ENCODE assay signal across 23 cellular contexts in the genomic region with DNA sequence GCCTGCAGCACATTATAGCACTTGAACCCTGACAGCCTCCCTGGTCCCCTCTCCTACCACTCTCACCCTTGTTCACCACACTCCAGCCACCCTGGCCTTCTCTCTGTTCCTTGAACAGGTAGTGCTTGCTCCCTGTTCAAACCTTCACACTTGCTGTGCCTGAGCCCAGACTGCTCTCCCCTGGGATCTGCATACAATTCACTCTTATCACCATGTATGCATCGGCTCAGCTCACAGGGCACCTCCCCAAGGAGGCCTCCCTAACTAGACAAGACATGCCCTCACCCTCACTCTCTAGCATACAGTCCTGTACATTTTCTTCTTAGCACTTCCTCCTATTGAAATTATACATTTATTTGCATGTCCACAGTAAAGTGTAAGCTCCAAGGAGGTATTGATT. TPM values are rescaled to one million over a fixed set of nuclear protein-coding genes. Genes with fewer than 3 reads are reported as not detected.
DNase-seq lines count a peak whose midpoint lies in the region; ATAC-seq and TF ChIP-seq lines count a peak whose summit lies in the region.
"Had no signal": no experiment of that assay in that cellular context is flagged by ENCODE, and none has a peak within 500 bp of the region (broad histone marks: within the 10 kb centered on the region; RNA-seq: fewer than 3 reads in every experiment).

No MANE protein-coding gene starts in this region.

- H4K20me1 ChIP-seq in IMR-90 (ENCODE audit: insufficient read depth, low read length): no peaks in the 10 kb centered on the region

- no peaks in the 10 kb centered on the region for H3K79me1 ChIP-seq in IMR-90 (ENCODE audit: low read depth in 1 of 2, low read length in 2 of 2)

- CTCF ChIA-PET in IMR-90 (lab: Yijun Ruan, JAX): no interaction called here

- no peak overlapping the region for H3K23ac ChIP-seq in IMR-90 (ENCODE audit: low read depth, low read length)

- ATAC-seq in GM19351 (IDR thresholded peaks at IDR 0.05; ENCODE audit: unreplicated experiment) (peak; percentile 42), IMR-90 (ENCODE audit: low read depth) (peak; percentile 24; the same call in 1 of the 2 replicates), left colon (peak; percentile 58), left lung (no peak), GM21576 (IDR thresholded peaks at IDR 0.05; ENCODE audit: unreplicated experiment) (no peak)
- ATAC-seq: activated CD8-positive, alpha-beta T cell treated with anti-CD3 and anti-CD28 coated beads for 36 hours; activated T-cell treated with anti-CD3 and anti-CD28 coated beads, Interleukin-2, amount 50 U/mL, for 72 hours; K562 had no signal

- H3K4me2 ChIP-seq in IMR-90 (ENCODE audit: low read depth, low read length): no peak overlapping the region

- WGBS in IMR-90 (ENCODE audit: extremely low coverage in 2 of 2, insufficient read length in 1 of 2), 2 experiments: no CpG with 5 or more reads among the region's 1 CpG

- dilution Hi-C loops in IMR-90 (cut with HindIII; ENCODE audit: low sequenced_read_pairs, unreplicated experiment): no loop called here

- no peak for DNase-seq in IMR-90
- peak; percentile 5 to 12 for DNase-seq in cardiac fibroblast (ENCODE audit: low read depth in 2 of 2)
- no peak for DNase-seq in left colon
- DNase-seq in left lung: no peak
- no peak for DNase-seq in stimulated activated CD4-positive, alpha-beta T cell treated with anti-CD3 and anti-CD28 coated beads, Interleukin-4, amount 100 ng/mL, for 24 hours
- DNase-seq: activated CD4-positive, CD25-positive, alpha-beta regulatory T cell; activated CD8-positive, alpha-beta T cell treated with anti-CD3 and anti-CD28 coated beads for 36 hours; activated T-cell treated with anti-CD3 and anti-CD28 coated beads, Interleukin-2, amount 50 U/mL, for 72 hours; brain microvascular endothelial cell; COR-L47; EL; hippocampal formation; islet precursor cell; NCI-H2081; NCI-H748 treated with DMSO at 0.1 percent for 48 hours; stimulated activated CD4-positive, alpha-beta T cell treated with anti-CD3 and anti-CD28 coated beads, Interleukin-2, amount 100 ng/mL, for 48 hours had no signal

- H4K8ac ChIP-seq in IMR-90 (ENCODE audit: low read depth in 2 of 2, low read length in 2 of 2): no peak overlapping the region

- TF ChIP-seq CTCF in IMR-90 (conservative IDR thresholded peaks at IDR 0.05; ENCODE audit: low read depth, low read length) (no peak), cardiac fibroblast (IDR thresholded peaks at IDR 0.05; ENCODE audit: low read depth, low read length) (no peak), left lung (IDR thresholded peaks at IDR 0.05) (no peak)

- no peaks in the 10 kb centered on the region for H3K9me3 ChIP-seq in IMR-90 (ENCODE audit: control insufficient read depth, insufficient read depth, low read length)
- no peaks in the 10 kb centered on the region for H3K9me3 ChIP-seq in left lung
- H3K9me3 ChIP-seq: prostate gland, vagina had no signal

- H3K36me3 ChIP-seq in IMR-90 (ENCODE audit: control insufficient read depth, insufficient read depth, low read length) (no peaks in the 10 kb centered on the region), left lung (no peaks in the 10 kb centered on the region)
- H3K36me3 ChIP-seq: brain microvascular endothelial cell, prostate gland, vagina had no signal

- no peak overlapping the region for H3K4ac ChIP-seq in IMR-90 (ENCODE audit: low read depth, low read length)

- no peak overlapping the region for H2AK5ac ChIP-seq in IMR-90 (ENCODE audit: low read depth, low read length)

- no peaks in the 10 kb centered on the region for H3K9me1 ChIP-seq in IMR-90 (ENCODE audit: insufficient read depth, low read length)

- H3K4me3 ChIP-seq in IMR-90 (ENCODE audit: insufficient read depth, low read depth, low read length) (no peak overlapping the region), cardiac fibroblast (replicated peaks in 1 of 2; ENCODE audit: low read depth in 2 of 2, low read length in 2 of 2) (no peak overlapping the region), left lung (no peak overlapping the region)
- H3K4me3 ChIP-seq: K562, prostate gland, skin epidermis, vagina had no signal

- no peak overlapping the region for H2BK120ac ChIP-seq in IMR-90 (ENCODE audit: low read depth, low read length)

- no peak overlapping the region for H3K9ac ChIP-seq in IMR-90 (ENCODE audit: low read depth, low read length)

- 0 out of 2 replicates have a peak overlapping the region, but pooled peaks have one; percentile 10 for H3K14ac ChIP-seq in IMR-90 (replicated peaks; ENCODE audit: low read depth, low read length)

- no peak overlapping the region for H2BK20ac ChIP-seq in IMR-90 (ENCODE audit: low read depth, low read length)

- POLR2A ChIA-PET in IMR-90 (lab: Charles Lee; ENCODE audit: unreplicated experiment): no interaction called here

- no peak overlapping the region for H4K5ac ChIP-seq in IMR-90 (ENCODE audit: low read depth, low read length)

- H3K56ac ChIP-seq in IMR-90 (ENCODE audit: extremely low read depth, insufficient read depth, low read length): no peak overlapping the region

- peak overlapping the region; percentile 44 for H2AFZ ChIP-seq in IMR-90 (replicated peaks; ENCODE audit: low read length, poor library complexity)

- no peak for TF ChIP-seq RAD21 in IMR-90 (IDR thresholded peaks at IDR 0.05; ENCODE audit: low read length)

- H3K27me3 ChIP-seq in IMR-90 (ENCODE audit: control insufficient read depth, insufficient read depth, low read length): no peaks in the 10 kb centered on the region
- no peaks in the 10 kb centered on the region for H3K27me3 ChIP-seq in left lung
- H3K27me3 ChIP-seq: brain microvascular endothelial cell, vagina had no signal

- peaks cover 3% of the 10 kb centered on the region; the same call in 1 of the 2 replicates for H3K4me1 ChIP-seq in IMR-90 (ENCODE audit: control insufficient read depth, insufficient read depth, low read length)
- H3K4me1 ChIP-seq in left lung: no peaks in the 10 kb centered on the region
- H3K4me1 ChIP-seq: prostate gland, vagina had no signal

- no TSS peak for BruUV-seq in IMR-90 (replicated peaks; lab: Mats Ljungman, UMichigan)

- H2AK9ac ChIP-seq in IMR-90 (replicated peaks; ENCODE audit: low read depth, low read length, poor library complexity): no peak overlapping the region

- H4K91ac ChIP-seq in IMR-90 (ENCODE audit: insufficient read depth, low read depth, low read length): no peak overlapping the region

- H3K27ac ChIP-seq in IMR-90 (ENCODE audit: insufficient read depth, low read length) (no peak overlapping the region), left lung (no peak overlapping the region)
- H3K27ac ChIP-seq: brain microvascular endothelial cell, HL-60, vagina had no signal

- no peak for TF ChIP-seq POLR2A in IMR-90 (IDR thresholded peaks at IDR 0.05; ENCODE audit: low read depth, low read length)

- in situ Hi-C loops in IMR-90 (cut with MboI; ENCODE audit: low sequenced_read_pairs): no loop called here

- H3K18ac ChIP-seq in IMR-90 (ENCODE audit: low read depth, low read length): no peak overlapping the region

- H2BK5ac ChIP-seq in IMR-90 (ENCODE audit: low read depth, low read length, poor library complexity, severe bottlenecking): no peak overlapping the region

- H2BK15ac ChIP-seq in IMR-90 (ENCODE audit: low read depth, low read length): no peak overlapping the region

- intact Hi-C loops in IMR-90 (cut with micrococcal nuclease) (no loop called here), left colon (cut with DNase I, micrococcal nuclease) (no loop called here), left lung (cut with DNase I) (no loop called here)

TF ChIP-seq in IMR-90, 13 proteins besides CTCF, POLR2A, EP300 and RAD21:
- TF ChIP-seq RFX5 (IDR thresholded peaks at IDR 0.05; ENCODE audit: low read depth, low read length) (no peak), MXI1 (IDR thresholded peaks at IDR 0.05; ENCODE audit: borderline replicate concordance, low read depth, low read length) (no peak), CHD1 (IDR thresholded peaks at IDR 0.05; ENCODE audit: low read depth, low read length) (no peak), USF2 (IDR thresholded peaks at IDR 0.05; ENCODE audit: low read depth, low read length) (no peak), MAZ (IDR thresholded peaks at IDR 0.05; ENCODE audit: borderline replicate concordance, low read depth, low read length) (no peak), NFE2L2 (IDR thresholded peaks at IDR 0.05; ENCODE audit: low read depth, low read length) (no peak), FOS (IDR thresholded peaks at IDR 0.05; ENCODE audit: low read depth, low read length) (no peak), RCOR1 (IDR thresholded peaks at IDR 0.05; ENCODE audit: insufficient replicate concordance, low read length) (no peak), ELK1 (IDR thresholded peaks at IDR 0.05; ENCODE audit: borderline replicate concordance, low read depth, low read length) (no peak), CEBPB (IDR thresholded peaks at IDR 0.05; ENCODE audit: low read depth, low read length) (no peak), MAFK (IDR thresholded peaks at IDR 0.05; ENCODE audit: low read depth, low read length) (no peak), BHLHE40 (IDR thresholded peaks at IDR 0.05; ENCODE audit: low read depth, low read length) (no peak), SMC3 (IDR thresholded peaks at IDR 0.05; ENCODE audit: low read depth, low read length) (no peak)
TF ChIP-seq in IMR-90: peak in this region for 0.

RNA-seq across cellular contexts. Expression of gene FAM13C, which starts 59.3 kb away (rescaled TPM):
- total RNA-seq in IMR-90 (2012; rRNA removed): 2.9 and 3.3 TPM in 2 replicates
- 1.1 and 1.6 TPM in 2 replicates for polyA plus RNA-seq in IMR-90 (2012; rRNA removed)
- 1.1 and 1.4 TPM in 2 replicates for polyA plus RNA-seq in IMR-90 (2012; cell fraction: cytosol; rRNA removed)
- polyA plus RNA-seq in IMR-90 (2012; cell fraction: nucleus; rRNA removed; ENCODE audit: low replicate concordance): 1.0 and 4.2 TPM in 2 replicates
- total RNA-seq in left colon: 1 to 10 TPM; 1.8 to 6.4 TPM
- total RNA-seq in left lung: 10 to 100 TPM; 10.3 to 14.5 TPM
- total RNA-seq: activated CD8-positive, alpha-beta T cell treated with anti-CD3 and anti-CD28 coated beads for 36 hours; activated T-cell treated with anti-CD3 and anti-CD28 coated beads, Interleukin-2, amount 50 U/mL, for 72 hours; K562 had no signal
- polyA plus RNA-seq: K562 had no signal

Comparison
In these comparisons a context has a peak if more than half of its experiments do, and no peak if none do; other contexts are left out.
1. ATAC-seq: peak in GM19351 (single experiment), IMR-90 (single experiment) and left colon (single experiment); none in left lung (single experiment) and GM21576 (single experiment).
2. DNase-seq: peak in cardiac fibroblast (2 of 2); none in IMR-90 (single experiment), left colon (0 of 2), left lung (0 of 2) and stimulated activated CD4-positive, alpha-beta T cell treated with anti-CD3 and anti-CD28 coated beads, Interleukin-4, amount 100 ng/mL, for 24 hours (single experiment).